In genomic region chr2:54103454-54104314, GRCh38 we compare ENCODE assay signal across 8 cellular contexts. TPM values are rescaled to one million over a fixed set of nuclear protein-coding genes. Genes with fewer than 3 reads are reported as not detected.
DNase-seq lines count a peak whose midpoint lies in the region; ATAC-seq and TF ChIP-seq lines count a peak whose summit lies in the region.

No MANE protein-coding gene starts in this region.

- H3K4me1 Mint-ChIP-seq in activated naive CD4-positive, alpha-beta T cell treated with anti-CD3 and anti-CD28 coated beads for 36 hours (ENCODE audit: low read depth), result peaks cover 12% of the 10 kb centered on the region

- no peak overlapping the region for H3K4me3 ChIP-seq in right lobe of liver
- H3K4me3 ChIP-seq in vagina, result no peak overlapping the region

- WGBS in right lobe of liver (ENCODE audit: insufficient coverage, low coverage, low lambda C conversion rate, missing lambda C conversion rate), result 16% methylated on average over 3 of the region's 3 CpGs

- H3K9me3 ChIP-seq in right lobe of liver, result no peaks in the 10 kb centered on the region
- H3K9me3 ChIP-seq in vagina, result no peaks in the 10 kb centered on the region

- CTCF ChIA-PET in activated naive CD4-positive, alpha-beta T cell treated with anti-CD3 and anti-CD28 coated beads for 36 hours (lab: Charles Lee), result no interaction called here

- H3K36me3 ChIP-seq in right lobe of liver (no peaks in the 10 kb centered on the region), vagina (no peaks in the 10 kb centered on the region)

- H3K4me3 Mint-ChIP-seq in activated naive CD4-positive, alpha-beta T cell treated with anti-CD3 and anti-CD28 coated beads for 36 hours, result no peak overlapping the region

- no peaks in the 10 kb centered on the region for H3K9me3 Mint-ChIP-seq in activated naive CD4-positive, alpha-beta T cell treated with anti-CD3 and anti-CD28 coated beads for 36 hours

- no peaks in the 10 kb centered on the region for H3K27me3 Mint-ChIP-seq in activated naive CD4-positive, alpha-beta T cell treated with anti-CD3 and anti-CD28 coated beads for 36 hours (ENCODE audit: low read depth)

- H3K27me3 ChIP-seq in right lobe of liver (no peaks in the 10 kb centered on the region), vagina (no peaks in the 10 kb centered on the region)

- H3K36me3 Mint-ChIP-seq in activated naive CD4-positive, alpha-beta T cell treated with anti-CD3 and anti-CD28 coated beads for 36 hours (ENCODE audit: low read depth), result no peaks in the 10 kb centered on the region

- peaks cover 0 to 19% (median 0%) of the 10 kb centered on the region in 4 donors for H3K4me1 ChIP-seq in right lobe of liver
- peaks cover 8% of the 10 kb centered on the region for H3K4me1 ChIP-seq in vagina

- intact Hi-C loops in activated naive CD4-positive, alpha-beta T cell treated with anti-CD3 and anti-CD28 coated beads for 36 hours (cut with micrococcal nuclease), result loop anchor here (5.0 kb wide), 1 partner anchor 51 kb away; no protein-coding TSS in a partner anchor
- intact Hi-C loops in right lobe of liver (cut with DNase I) (no loop called here), vagina (cut with DNase I) (no loop called here)

- DNase-seq in activated naive CD4-positive, alpha-beta T cell treated with anti-CD3 and anti-CD28 coated beads for 36 hours, result peak; percentile 50
- no peak for DNase-seq in activated naive CD4-positive, alpha-beta T cell treated with anti-CD3 and anti-CD28 coated beads, Interleukin-2, amount 50 U/mL, for 16 hours
- peak; percentile 89 for DNase-seq in RPMI7951 (ENCODE audit: low read depth)
- peak; percentile 47 for DNase-seq in brain pericyte (ENCODE audit: low read depth, low spot score)
- peak in 2 of 3 donors; percentile 67 for DNase-seq in right lobe of liver
- DNase-seq in amygdala (lab: John Stamatoyannopoulos, UW), result no peak
- DNase-seq in vagina (ENCODE audit: extremely low spot score in 2 of 2), result no peak

- H3K27ac Mint-ChIP-seq in activated naive CD4-positive, alpha-beta T cell treated with anti-CD3 and anti-CD28 coated beads for 36 hours, result no peak overlapping the region

- TF ChIP-seq POLR2A in right lobe of liver (IDR thresholded peaks at IDR 0.05), result peak; percentile 28
- no peak for TF ChIP-seq POLR2A in vagina (IDR thresholded peaks at IDR 0.05)

- TF ChIP-seq CTCF in right lobe of liver (IDR thresholded peaks at IDR 0.05), result peak in 1 of 4 donors; percentile 5
- TF ChIP-seq CTCF in vagina (IDR thresholded peaks at IDR 0.05), result no peak

- ATAC-seq in HG03039 (IDR thresholded peaks at IDR 0.05; ENCODE audit: unreplicated experiment), result peak; percentile 47
- peak; percentile 77 to 91 (median 89) for ATAC-seq in right lobe of liver

- no peak overlapping the region for H3K27ac ChIP-seq in right lobe of liver
- no peak overlapping the region for H3K27ac ChIP-seq in vagina

RNA-seq across cellular contexts. Expression of gene ACYP2, which starts 11.7 kb away (rescaled TPM):
- 1 to 10 TPM; 6.8 to 7.3 TPM for total RNA-seq in activated naive CD4-positive, alpha-beta T cell treated with anti-CD3 and anti-CD28 coated beads for 36 hours
- total RNA-seq in RPMI7951 (2014; rRNA removed; shearing (Covaris generic)), result 19.2 and 20.6 TPM in 2 replicates
- total RNA-seq in right lobe of liver (10 to 100 TPM in 5 of 6 experiments, 1 to 10 TPM in 1; 9.6 to 22.9 (median 18.5) TPM), vagina (10.8 TPM)

Comparison
In these comparisons a context has a peak if more than half of its experiments do, and no peak if none do; other contexts are left out.
1. DNase-seq: peak in activated naive CD4-positive, alpha-beta T cell treated with anti-CD3 and anti-CD28 coated beads for 36 hours (single experiment), RPMI7951 (single experiment), brain pericyte (single experiment) and right lobe of liver (2 of 3); none in activated naive CD4-positive, alpha-beta T cell treated with anti-CD3 and anti-CD28 coated beads, Interleukin-2, amount 50 U/mL, for 16 hours (single experiment), amygdala (0 of 56) and vagina (0 of 2).